16 cellular contexts compared by ENCODE assay signal in genomic region chr3:126053949-126054569, GRCh38.
"Had no signal": no experiment of that assay in that cellular context is flagged by ENCODE, and none has a peak within 500 bp of the region (broad histone marks: within the 10 kb centered on the region; RNA-seq: fewer than 3 reads in every experiment).

No MANE protein-coding gene starts in this region.

- DNase-seq: activated CD4-positive, alpha-beta T cell treated with anti-CD3 and anti-CD28 coated beads for 1 hour; activated CD8-positive, alpha-beta memory T cell treated with anti-CD3 and anti-CD28 coated beads, Interleukin-2, amount 50 U/mL, for 48 hours; activated CD8-positive, alpha-beta T cell treated with anti-CD3 and anti-CD28 coated beads for 36 hours; activated naive CD4-positive, alpha-beta T cell treated with anti-CD3 and anti-CD28 coated beads for 36 hours; central memory CD4-positive, alpha-beta T cell; esophagus squamous epithelium; glutamatergic neuron; ovary; stimulated activated CD4-positive, alpha-beta T cell treated with anti-CD3 and anti-CD28 coated beads, Interleukin-2, amount 100 ng/mL, for 24 hours; T-cell; T1000 had no signal

- H3K4me3 ChIP-seq: coronary artery, esophagus squamous epithelium, ovary, SK-N-MC, tibial nerve, vagina had no signal

- H3K27ac ChIP-seq: coronary artery, esophagus squamous epithelium, ovary, SK-N-MC, tibial nerve, vagina had no signal

- H3K27ac Mint-ChIP-seq: activated CD8-positive, alpha-beta T cell treated with anti-CD3 and anti-CD28 coated beads for 36 hours; activated naive CD4-positive, alpha-beta T cell treated with anti-CD3 and anti-CD28 coated beads for 36 hours; activated T-helper 2 cell treated with anti-CD3 and anti-CD28 coated beads, Interferon-gamma antibody, Interleukin-2, Interleukin-4, amounts not matched to agents 10 μg/mL and 5 μg/mL and 100 μg/mL, durations not matched to agents 14 hours and 24 hours and 36 hours; T-cell had no signal

- H3K9me3 Mint-ChIP-seq: activated CD8-positive, alpha-beta T cell treated with anti-CD3 and anti-CD28 coated beads for 36 hours; activated naive CD4-positive, alpha-beta T cell treated with anti-CD3 and anti-CD28 coated beads for 36 hours; activated T-helper 2 cell treated with anti-CD3 and anti-CD28 coated beads, Interferon-gamma antibody, Interleukin-2, Interleukin-4, amounts not matched to agents 10 μg/mL and 5 μg/mL and 100 μg/mL, durations not matched to agents 14 hours and 24 hours and 36 hours; T-cell had no signal

- H3K27me3 Mint-ChIP-seq: activated CD8-positive, alpha-beta T cell treated with anti-CD3 and anti-CD28 coated beads for 36 hours; T-cell had no signal

- H3K4me3 Mint-ChIP-seq: activated CD8-positive, alpha-beta T cell treated with anti-CD3 and anti-CD28 coated beads for 36 hours; activated naive CD4-positive, alpha-beta T cell treated with anti-CD3 and anti-CD28 coated beads for 36 hours; T-cell had no signal

- H3K27me3 ChIP-seq: esophagus squamous epithelium, ovary, tibial nerve, vagina had no signal

- H3K9me3 ChIP-seq: esophagus squamous epithelium, ovary, tibial nerve, vagina had no signal

- H3K36me3 ChIP-seq: ovary had no signal
